19 cellular contexts compared by ENCODE assay signal in the genomic region with DNA sequence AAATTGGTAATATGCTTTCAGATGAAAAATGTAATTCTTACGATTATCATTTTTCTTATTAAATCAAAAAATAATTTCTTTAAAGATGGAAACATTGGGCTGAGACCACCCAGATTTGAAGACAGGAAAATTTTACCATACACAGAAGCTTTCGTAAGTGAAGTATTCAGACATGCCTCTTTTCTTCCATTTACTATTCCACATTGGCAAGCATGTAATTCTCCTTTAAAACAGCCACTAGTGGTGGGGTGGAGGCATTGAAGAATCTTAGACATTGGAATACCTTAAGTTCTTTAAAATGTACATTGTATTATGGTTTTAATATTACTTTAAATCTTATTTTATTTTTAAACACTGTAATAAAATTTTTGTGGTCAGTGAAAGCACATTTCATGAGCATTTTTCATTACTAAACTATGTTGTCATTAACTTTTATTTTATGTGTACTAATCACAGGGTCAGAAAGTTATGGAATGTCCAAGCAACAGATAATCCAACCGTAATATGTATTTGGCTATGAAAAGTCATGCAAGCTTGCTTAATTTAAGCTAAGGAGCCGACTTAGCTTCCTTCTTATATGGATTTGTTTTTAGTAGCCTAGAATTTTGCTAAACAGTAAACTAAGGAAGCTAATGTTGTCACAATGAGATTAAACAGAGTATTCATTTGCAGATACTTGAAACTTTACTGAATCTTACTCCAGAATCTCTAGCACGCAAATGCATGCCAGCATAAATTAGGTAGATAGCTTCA.
DNase-seq lines count a peak whose midpoint lies in the region; ATAC-seq, FAIRE-seq and TF ChIP-seq lines count a peak whose summit lies in the region.
"Had no signal": no experiment of that assay in that cellular context is flagged by ENCODE, and none has a peak within 500 bp of the region (broad histone marks: within the 10 kb centered on the region; RNA-seq: fewer than 3 reads in every experiment).

No MANE protein-coding gene starts in this region.

- H3K27ac ChIP-seq in astrocyte (ENCODE audit: low read depth, low read length) (no peak overlapping the region), hepatocyte (peak overlapping the region; percentile 29), tibial artery (peak overlapping the region; percentile 3 to 21)
- H3K27ac ChIP-seq in CD8-positive, alpha-beta T cell (ENCODE audit: low read depth, low read length) = no peak overlapping the region
- H3K27ac ChIP-seq: 22Rv1, neutrophil, Peyer's patch, suprapubic skin had no signal

- H2AFZ ChIP-seq in astrocyte (ENCODE audit: low read depth, low read length) = no peak overlapping the region
- H2AFZ ChIP-seq in hepatocyte = no peak overlapping the region

- POLR2A ChIA-PET in activated CD8-positive, alpha-beta T cell treated with anti-CD3 and anti-CD28 coated beads, Interleukin-2, amount 10 ng/mL, durations not matched to agents 7 days and 5 days (lab: Charles Lee) = no interaction called here
- POLR2A ChIA-PET in CD8-positive, alpha-beta T cell (lab: Charles Lee) = no interaction called here

- H3K4me3 ChIP-seq in astrocyte (ENCODE audit: insufficient read depth, low read depth, low read length) = no peak overlapping the region
- H3K4me3 ChIP-seq in hepatocyte = no peak overlapping the region
- no peak overlapping the region for H3K4me3 ChIP-seq in tibial artery
- H3K4me3 ChIP-seq in CD8-positive, alpha-beta T cell (ENCODE audit: low read depth, low read length) = no peak overlapping the region
- H3K4me3 ChIP-seq: heart right ventricle, Peyer's patch, suprapubic skin had no signal

- H3K9me2 ChIP-seq in hepatocyte (replicated peaks; ENCODE audit: insufficient read depth) = no peaks in the 10 kb centered on the region

- intact Hi-C loops in tibial artery (cut with DNase I; ENCODE audit: low total_unique reads) = no loop called here
- intact Hi-C loops in CD8-positive, alpha-beta T cell (cut with DNase I, micrococcal nuclease) = no loop called here

- H3K4me1 ChIP-seq in astrocyte (ENCODE audit: insufficient read depth, low read length) (peaks cover 7% of the 10 kb centered on the region), hepatocyte (ENCODE audit: insufficient read depth) (peaks cover 6% of the 10 kb centered on the region), tibial artery (peaks cover 0 to 18% (median 0%) of the 10 kb centered on the region in 4 donors)
- no peaks in the 10 kb centered on the region for H3K4me1 ChIP-seq in CD8-positive, alpha-beta T cell (ENCODE audit: insufficient read depth, low read length)
- H3K4me1 ChIP-seq: Peyer's patch, suprapubic skin had no signal

- H4K20me1 ChIP-seq in astrocyte (ENCODE audit: insufficient read depth, low read length) = no peaks in the 10 kb centered on the region
- no peaks in the 10 kb centered on the region for H4K20me1 ChIP-seq in hepatocyte (ENCODE audit: insufficient read depth, poor library complexity, severe bottlenecking)

- DNase-seq in DMS 273 (lab: John Stamatoyannopoulos, UW; ENCODE audit: unreplicated experiment) (peak; percentile 7), DMS 273 treated with DMSO at 0.1 percent for 48 hours (lab: John Stamatoyannopoulos, UW) (no peak), astrocyte (ENCODE audit: low read depth) (peak; percentile 32), hepatocyte (ENCODE audit: low spot score) (no peak), tibial artery (no peak)
- DNase-seq in activated CD8-positive, alpha-beta T cell treated with anti-CD3 and anti-CD28 coated beads, Interleukin-2, amount 10 ng/mL, durations not matched to agents 7 days and 5 days = no peak
- DNase-seq in CD8-positive, alpha-beta T cell = no peak
- DNase-seq: activated CD4-positive, alpha-beta T cell treated with anti-CD3 and anti-CD28 coated beads, Interleukin-2, amount 50 U/mL, for 1 hour; aorta; Calu3; effector memory CD8-positive, alpha-beta T cell; NCI-H187; NCI-H526 treated with DMSO at 0.1 percent for 48 hours; Peyer's patch had no signal

- no peak for FAIRE-seq in astrocyte (lab: Jason Lieb, UNC)

- H3K9me3 ChIP-seq in astrocyte (ENCODE audit: insufficient read depth, low read depth, low read length) (no peaks in the 10 kb centered on the region), hepatocyte (ENCODE audit: low read depth) (no peaks in the 10 kb centered on the region), tibial artery (no peaks in the 10 kb centered on the region)
- no peaks in the 10 kb centered on the region for H3K9me3 ChIP-seq in CD8-positive, alpha-beta T cell (ENCODE audit: low read length)
- H3K9me3 ChIP-seq: heart right ventricle, neutrophil, Peyer's patch, suprapubic skin had no signal

- H3K9me3 Mint-ChIP-seq in astrocyte (ENCODE audit: unreplicated experiment) = no peaks in the 10 kb centered on the region
- H3K9me3 Mint-ChIP-seq in activated CD8-positive, alpha-beta T cell treated with anti-CD3 and anti-CD28 coated beads, Interleukin-2, amount 10 ng/mL, durations not matched to agents 7 days and 5 days (ENCODE audit: insufficient read depth) = no peaks in the 10 kb centered on the region
- no peaks in the 10 kb centered on the region for H3K9me3 Mint-ChIP-seq in CD8-positive, alpha-beta T cell
- H3K9me3 Mint-ChIP-seq: effector memory CD8-positive, alpha-beta T cell had no signal

- 60% methylated on average over 5 of the region's 5 CpGs for WGBS in hepatocyte (ENCODE audit: low lambda C conversion rate, missing lambda C conversion rate)

- H3K9ac ChIP-seq in astrocyte (ENCODE audit: low read length) = no peak overlapping the region

- H3K79me2 ChIP-seq in astrocyte (ENCODE audit: insufficient read depth, low read length) (no peaks in the 10 kb centered on the region), hepatocyte (no peaks in the 10 kb centered on the region)

- TF ChIP-seq CTCF in astrocyte (IDR thresholded peaks at IDR 0.05; ENCODE audit: insufficient read depth, low read depth, low read length) = peak; percentile 9
- TF ChIP-seq CTCF in hepatocyte (IDR thresholded peaks at IDR 0.05; ENCODE audit: poor library complexity) = no peak
- no peak for TF ChIP-seq CTCF in tibial artery (IDR thresholded peaks at IDR 0.05)
- no peak for TF ChIP-seq CTCF in CD8-positive, alpha-beta T cell (IDR thresholded peaks at IDR 0.05)

- H3K4me1 Mint-ChIP-seq in astrocyte (ENCODE audit: low read depth, unreplicated experiment) = peaks cover 4% of the 10 kb centered on the region
- no peaks in the 10 kb centered on the region for H3K4me1 Mint-ChIP-seq in activated CD8-positive, alpha-beta T cell treated with anti-CD3 and anti-CD28 coated beads, Interleukin-2, amount 10 ng/mL, durations not matched to agents 7 days and 5 days (ENCODE audit: low read depth)
- no peaks in the 10 kb centered on the region for H3K4me1 Mint-ChIP-seq in CD8-positive, alpha-beta T cell (ENCODE audit: low read depth)

- H3K4me3 Mint-ChIP-seq in astrocyte (ENCODE audit: unreplicated experiment) = no peak overlapping the region
- H3K4me3 Mint-ChIP-seq in activated CD8-positive, alpha-beta T cell treated with anti-CD3 and anti-CD28 coated beads, Interleukin-2, amount 10 ng/mL, durations not matched to agents 7 days and 5 days = no peak overlapping the region
- no peak overlapping the region for H3K4me3 Mint-ChIP-seq in CD8-positive, alpha-beta T cell
- H3K4me3 Mint-ChIP-seq: effector memory CD8-positive, alpha-beta T cell had no signal

- CTCF ChIA-PET in activated CD8-positive, alpha-beta T cell treated with anti-CD3 and anti-CD28 coated beads, Interleukin-2, amount 10 ng/mL, durations not matched to agents 7 days and 5 days (lab: Charles Lee) = interaction anchor here (1.3 kb wide), 1 partner anchor 734 kb away, joined by 3 read pairs; no protein-coding TSS in a partner anchor
- CTCF ChIA-PET in CD8-positive, alpha-beta T cell (lab: Charles Lee) = no interaction called here

- peaks cover 3% of the 10 kb centered on the region for H3K27me3 Mint-ChIP-seq in astrocyte (ENCODE audit: low read depth, unreplicated experiment)
- H3K27me3 Mint-ChIP-seq in activated CD8-positive, alpha-beta T cell treated with anti-CD3 and anti-CD28 coated beads, Interleukin-2, amount 10 ng/mL, durations not matched to agents 7 days and 5 days (ENCODE audit: low read depth) = no peaks in the 10 kb centered on the region
- H3K27me3 Mint-ChIP-seq in CD8-positive, alpha-beta T cell (ENCODE audit: low read depth) = peaks cover 16% of the 10 kb centered on the region

- H3K36me3 ChIP-seq in astrocyte (ENCODE audit: insufficient read depth, low read length) (no peaks in the 10 kb centered on the region), hepatocyte (replicated peaks; ENCODE audit: insufficient read depth, low read depth) (no peaks in the 10 kb centered on the region), tibial artery (no peaks in the 10 kb centered on the region)
- H3K36me3 ChIP-seq in CD8-positive, alpha-beta T cell (ENCODE audit: insufficient read depth, low read length) = no peaks in the 10 kb centered on the region
- H3K36me3 ChIP-seq: heart right ventricle, neutrophil, Peyer's patch, suprapubic skin had no signal

- H3K27ac Mint-ChIP-seq in astrocyte (ENCODE audit: unreplicated experiment) = no peak overlapping the region
- no peak overlapping the region for H3K27ac Mint-ChIP-seq in activated CD8-positive, alpha-beta T cell treated with anti-CD3 and anti-CD28 coated beads, Interleukin-2, amount 10 ng/mL, durations not matched to agents 7 days and 5 days
- H3K27ac Mint-ChIP-seq in CD8-positive, alpha-beta T cell = no peak overlapping the region
- H3K27ac Mint-ChIP-seq: effector memory CD8-positive, alpha-beta T cell had no signal

- no peaks in the 10 kb centered on the region for H3K27me3 ChIP-seq in astrocyte (ENCODE audit: insufficient read depth, low read length)
- H3K27me3 ChIP-seq in hepatocyte = no peaks in the 10 kb centered on the region
- H3K27me3 ChIP-seq in tibial artery = no peaks in the 10 kb centered on the region
- no peaks in the 10 kb centered on the region for H3K27me3 ChIP-seq in CD8-positive, alpha-beta T cell (ENCODE audit: insufficient read depth, low read length)
- H3K27me3 ChIP-seq: neutrophil, Peyer's patch had no signal

- no peaks in the 10 kb centered on the region for H3K36me3 Mint-ChIP-seq in astrocyte (ENCODE audit: low read depth, unreplicated experiment)
- H3K36me3 Mint-ChIP-seq in activated CD8-positive, alpha-beta T cell treated with anti-CD3 and anti-CD28 coated beads, Interleukin-2, amount 10 ng/mL, durations not matched to agents 7 days and 5 days (ENCODE audit: low read depth) = no peaks in the 10 kb centered on the region
- H3K36me3 Mint-ChIP-seq in CD8-positive, alpha-beta T cell = no peaks in the 10 kb centered on the region

- H3K4me2 ChIP-seq in astrocyte (ENCODE audit: low read length) = peak overlapping the region; percentile 34
- H3K4me2 ChIP-seq in hepatocyte = peak overlapping the region; percentile 23

- no peak for ATAC-seq in activated CD8-positive, alpha-beta T cell treated with anti-CD3 and anti-CD28 coated beads, Interleukin-2, amount 10 ng/mL, durations not matched to agents 7 days and 5 days
- ATAC-seq in CD8-positive, alpha-beta T cell = no peak
- ATAC-seq in GM21423 (IDR thresholded peaks at IDR 0.05; ENCODE audit: unreplicated experiment) = no peak
- ATAC-seq: effector memory CD8-positive, alpha-beta T cell had no signal

Comparison
In these comparisons a context has a peak if more than half of its experiments do, and no peak if none do; other contexts are left out.
1. DNase-seq: peak in DMS 273 (single experiment) and astrocyte (single experiment); none in DMS 273 treated with DMSO at 0.1 percent for 48 hours (single experiment), hepatocyte (single experiment), tibial artery (0 of 2), activated CD8-positive, alpha-beta T cell treated with anti-CD3 and anti-CD28 coated beads, Interleukin-2, amount 10 ng/mL, durations not matched to agents 7 days and 5 days (single experiment) and CD8-positive, alpha-beta T cell (0 of 7).
2. H3K27ac ChIP-seq: peak in hepatocyte (single experiment) and tibial artery (2 of 2); none in astrocyte (single experiment) and CD8-positive, alpha-beta T cell (single experiment).